Comparison of ENCODE assay signal across 8 cellular contexts in genomic region chr14:67240168-67240932, GRCh38. TPM values are rescaled to one million over a fixed set of nuclear protein-coding genes. Genes with fewer than 3 reads are reported as not detected.
A peak's percentile ranks its signal among the peaks of the same experiment; 100 is the strongest.
DNase-seq lines count a peak whose midpoint lies in the region; ATAC-seq and TF ChIP-seq lines count a peak whose summit lies in the region.

No MANE protein-coding gene starts in this region.

- no peaks in the 10 kb centered on the region for H3F3A ChIP-seq in OCI-LY1 (ENCODE audit: insufficient read depth, low read length)

- H3K4me3 ChIP-seq in OCI-LY1 (ENCODE audit: low read depth, low read length, poor library complexity, severe bottlenecking) (peak overlapping the region; percentile 75), cardiac muscle cell (peak overlapping the region; percentile 40), osteoblast (ENCODE audit: insufficient read depth, low read length) (peak overlapping the region; percentile 94)

- H3K4me3 Mint-ChIP-seq in activated naive CD4-positive, alpha-beta T cell treated with anti-CD3 and anti-CD28 coated beads, Interleukin-2, amount 50 U/mL, for 24 hours = peak overlapping the region; percentile 93

- H3K27me3 Mint-ChIP-seq in activated naive CD4-positive, alpha-beta T cell treated with anti-CD3 and anti-CD28 coated beads, Interleukin-2, amount 50 U/mL, for 24 hours = no peaks in the 10 kb centered on the region

- H3K9me2 ChIP-seq in OCI-LY1 (ENCODE audit: low read depth, low read length) = no peaks in the 10 kb centered on the region

- peaks cover 32% of the 10 kb centered on the region for H3K79me2 ChIP-seq in OCI-LY1 (ENCODE audit: insufficient read depth, low read length)
- H3K79me2 ChIP-seq in osteoblast (ENCODE audit: insufficient read depth, low read length) = peaks cover 35% of the 10 kb centered on the region

- peaks cover 19% of the 10 kb centered on the region for H3K4me1 ChIP-seq in OCI-LY1 (ENCODE audit: insufficient read depth, low read length, severe bottlenecking)
- H3K4me1 ChIP-seq in cardiac muscle cell (ENCODE audit: low read depth) = peaks cover 4% of the 10 kb centered on the region
- peaks cover 15% of the 10 kb centered on the region for H3K4me1 ChIP-seq in osteoblast (ENCODE audit: insufficient read depth, low read length)

- H3K9me3 Mint-ChIP-seq in activated naive CD4-positive, alpha-beta T cell treated with anti-CD3 and anti-CD28 coated beads, Interleukin-2, amount 50 U/mL, for 24 hours = no peaks in the 10 kb centered on the region

- peak overlapping the region; percentile 93 for H3K27ac Mint-ChIP-seq in activated naive CD4-positive, alpha-beta T cell treated with anti-CD3 and anti-CD28 coated beads, Interleukin-2, amount 50 U/mL, for 24 hours

- ATAC-seq in HG02981 (IDR thresholded peaks at IDR 0.05; ENCODE audit: unreplicated experiment) = peak; percentile 11

- H3K4me2 ChIP-seq in OCI-LY1 (ENCODE audit: low read length) = peak overlapping the region; percentile 87
- peak overlapping the region; percentile 97 for H3K4me2 ChIP-seq in osteoblast (ENCODE audit: insufficient read depth, low read length)

- H4K20me1 ChIP-seq in OCI-LY1 (ENCODE audit: insufficient read depth, low read length) (no peaks in the 10 kb centered on the region), osteoblast (ENCODE audit: insufficient read depth, low read length) (peaks cover 10% of the 10 kb centered on the region)

- peak overlapping the region; percentile 73 for H2AFZ ChIP-seq in OCI-LY1 (ENCODE audit: low read length)
- H2AFZ ChIP-seq in osteoblast (ENCODE audit: low read length) = peak overlapping the region; percentile 86

- DNase-seq in NCI-H524 (lab: John Stamatoyannopoulos, UW) = peak; percentile 46 to 69
- DNase-seq in NCI-H524 treated with DMSO at 0.1 percent for 48 hours (lab: John Stamatoyannopoulos, UW) = no peak
- DNase-seq in cardiac muscle cell (ENCODE audit: low read depth in 1 of 2, low spot score in 1 of 2) = peak; percentile 25 to 27
- DNase-seq in osteoblast (ENCODE audit: insufficient read length, low spot score, missing footprints) = no peak
- DNase-seq in amniotic stem cell (lab: John Stamatoyannopoulos, UW) = no peak

- no peaks in the 10 kb centered on the region; the same call in 1 of the 2 replicates for H3K36me3 ChIP-seq in OCI-LY1 (ENCODE audit: insufficient read depth, low read length)
- no peaks in the 10 kb centered on the region for H3K36me3 ChIP-seq in cardiac muscle cell
- no peaks in the 10 kb centered on the region for H3K36me3 ChIP-seq in osteoblast (ENCODE audit: insufficient read depth, low read length)

- no peaks in the 10 kb centered on the region for H3K36me3 Mint-ChIP-seq in activated naive CD4-positive, alpha-beta T cell treated with anti-CD3 and anti-CD28 coated beads, Interleukin-2, amount 50 U/mL, for 24 hours

- H3K9me3 ChIP-seq in OCI-LY1 (ENCODE audit: low read length) = peaks cover 5% of the 10 kb centered on the region; the same call in 1 of the 2 replicates
- H3K9me3 ChIP-seq in cardiac muscle cell (ENCODE audit: low read depth) = no peaks in the 10 kb centered on the region
- H3K9me3 ChIP-seq in osteoblast (ENCODE audit: low read depth, low read length) = no peaks in the 10 kb centered on the region

- no peak for TF ChIP-seq CTCF in OCI-LY1 (IDR thresholded peaks at IDR 0.05; ENCODE audit: low read length)
- TF ChIP-seq CTCF in cardiac muscle cell (IDR thresholded peaks at IDR 0.05; ENCODE audit: low read depth, low read length) = no peak
- no peak for TF ChIP-seq CTCF in osteoblast (IDR thresholded peaks at IDR 0.05; ENCODE audit: extremely low read depth, low read depth, low read length)

- H3K27me3 ChIP-seq in OCI-LY1 (ENCODE audit: insufficient read depth, low read length) = 0 out of 2 replicates have a peak, but pooled peaks cover 4% of the 10 kb centered on the region
- H3K27me3 ChIP-seq in cardiac muscle cell = peaks cover 6% of the 10 kb centered on the region
- no peaks in the 10 kb centered on the region for H3K27me3 ChIP-seq in osteoblast (ENCODE audit: insufficient read depth, low read length)

- H3K27ac ChIP-seq in OCI-LY1 (ENCODE audit: low read depth, low read length, poor library complexity, severe bottlenecking) (no peak overlapping the region), cardiac muscle cell (peak overlapping the region; percentile 45), osteoblast (ENCODE audit: low read depth, low read length) (peak overlapping the region; percentile 85)

- H3K9ac ChIP-seq in OCI-LY1 (ENCODE audit: low read length) = peak overlapping the region; percentile 71

- H3K4me1 Mint-ChIP-seq in activated naive CD4-positive, alpha-beta T cell treated with anti-CD3 and anti-CD28 coated beads, Interleukin-2, amount 50 U/mL, for 24 hours = peaks cover 20% of the 10 kb centered on the region

RNA-seq across cellular contexts. Expression of gene PALS1, which starts 0.9 kb away (rescaled TPM):
- 31.8 and 36.6 TPM in 2 replicates for total RNA-seq in cardiac muscle cell
- 11.7 and 13.7 TPM in 2 replicates for polyA plus RNA-seq in cardiac muscle cell
- total RNA-seq in osteoblast = 21.2 and 21.7 TPM in 2 replicates

RNA-seq across cellular contexts. Expression of gene GARIN2, which starts 51.1 kb away (rescaled TPM):
- not detected in 2 replicates for total RNA-seq in cardiac muscle cell
- polyA plus RNA-seq in cardiac muscle cell = 0.09 TPM in 1 of 2 replicates, not detected in the other
- not detected in 2 replicates for total RNA-seq in osteoblast

Comparison
In these comparisons a context has a peak if more than half of its experiments do, and no peak if none do; other contexts are left out.
1. DNase-seq: peak in NCI-H524 (2 of 2) and cardiac muscle cell (2 of 2); none in NCI-H524 treated with DMSO at 0.1 percent for 48 hours (single experiment), osteoblast (single experiment) and amniotic stem cell (single experiment).
2. H3K4me3 ChIP-seq: peak in every context shown above with its lines; median percentile 94 in osteoblast; 75 in OCI-LY1; 40 in cardiac muscle cell.